In the genomic region with DNA sequence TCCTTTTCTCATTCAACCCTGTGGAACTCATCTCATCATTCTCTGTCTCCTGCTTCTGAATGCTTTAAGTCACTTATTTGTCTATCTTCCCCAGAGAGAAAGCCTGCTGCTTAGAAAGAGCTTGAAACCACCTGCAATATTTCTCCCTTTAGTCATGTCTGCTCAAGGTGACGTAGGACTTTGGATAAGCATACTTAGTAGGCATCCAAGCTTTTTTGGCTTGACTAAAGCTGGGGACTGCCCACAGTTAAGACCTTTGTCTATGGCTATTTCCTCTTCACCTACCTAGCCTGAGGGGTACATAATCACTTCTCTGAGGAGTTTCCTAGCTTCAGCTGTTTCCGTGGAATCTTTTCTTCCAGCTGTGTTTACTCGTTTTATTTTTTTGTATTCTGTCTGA, we compare ENCODE assay signal across 22 cellular contexts.
"Had no signal": no experiment of that assay in that cellular context is flagged by ENCODE, and none has a peak within 500 bp of the region (broad histone marks: within the 10 kb centered on the region; RNA-seq: fewer than 3 reads in every experiment).

No MANE protein-coding gene starts in this region.

- H3K4me1 ChIP-seq: body of pancreas, gastroesophageal sphincter, heart left ventricle, parathyroid adenoma, sigmoid colon, spleen, upper lobe of right lung had no signal

- H3K9me3 ChIP-seq: body of pancreas, sigmoid colon, thoracic aorta, upper lobe of right lung had no signal

- ATAC-seq: activated CD4-positive, CD25-positive, alpha-beta regulatory T cell treated with anti-CD3 and anti-CD28 coated beads, Interleukin-2, amount 50 U/mL, for 24 hours; activated CD8-positive, alpha-beta T cell treated with anti-CD3 and anti-CD28 coated beads, Interleukin-2, amount 10 ng/mL, durations not matched to agents 7 days and 5 days; body of pancreas; gastroesophageal sphincter; heart left ventricle; left ventricle myocardium superior; naive thymus-derived CD8-positive, alpha-beta T cell; stimulated activated naive B cell treated with anti-CD40 and anti-IgM and Interleukin-4, amounts not matched to agents 10 μg/mL and 1 μg/mL and 100 μg/mL, for 72 hours; upper lobe of right lung had no signal

- FAIRE-seq: colon had no signal

- H3K27me3 ChIP-seq: body of pancreas, heart left ventricle, sigmoid colon, spleen, upper lobe of right lung had no signal

- H3K4me3 ChIP-seq: body of pancreas, dorsolateral prefrontal cortex, gastroesophageal sphincter, heart left ventricle, sigmoid colon, spleen, thoracic aorta, upper lobe of right lung had no signal

- H3K36me3 ChIP-seq: gastroesophageal sphincter, heart left ventricle, sigmoid colon, spleen, thoracic aorta, upper lobe of right lung had no signal

- H3K79me2 ChIP-seq: parathyroid adenoma had no signal

- H3K9ac ChIP-seq: parathyroid adenoma had no signal

- DNase-seq: activated CD4-positive, alpha-beta T cell treated with anti-CD3 and anti-CD28 coated beads, Interleukin-2, amount 10 ng/mL, durations not matched to agents 7 days and 5 days; activated CD8-positive, alpha-beta T cell treated with anti-CD3 and anti-CD28 coated beads, Interleukin-2, amount 10 ng/mL, durations not matched to agents 7 days and 5 days; activated naive CD4-positive, alpha-beta T cell treated with anti-CD3 and anti-CD28 coated beads for 36 hours; activated T-cell treated with anti-CD3 and anti-CD28 coated beads, Interleukin-2, amount 50 U/mL, for 24 hours; body of pancreas; central memory CD4-positive, alpha-beta T cell; dorsolateral prefrontal cortex; heart left ventricle; kidney glomerular epithelial cell; left ventricle myocardium superior; mesenchymal stem cell; naive thymus-derived CD8-positive, alpha-beta T cell; sigmoid colon; spleen; stimulated activated naive B cell treated with anti-CD40 and anti-IgM and Interleukin-4, amounts not matched to agents 10 μg/mL and 1 μg/mL and 100 μg/mL, for 72 hours; T1000; upper lobe of right lung had no signal

- H3K27ac ChIP-seq: body of pancreas, dorsolateral prefrontal cortex, gastroesophageal sphincter, heart left ventricle, parathyroid adenoma, sigmoid colon, spleen, thoracic aorta, upper lobe of right lung had no signal

- H2AFZ ChIP-seq: parathyroid adenoma had no signal
